Comparison of ENCODE assay signal across 24 cellular contexts in the genomic region with DNA sequence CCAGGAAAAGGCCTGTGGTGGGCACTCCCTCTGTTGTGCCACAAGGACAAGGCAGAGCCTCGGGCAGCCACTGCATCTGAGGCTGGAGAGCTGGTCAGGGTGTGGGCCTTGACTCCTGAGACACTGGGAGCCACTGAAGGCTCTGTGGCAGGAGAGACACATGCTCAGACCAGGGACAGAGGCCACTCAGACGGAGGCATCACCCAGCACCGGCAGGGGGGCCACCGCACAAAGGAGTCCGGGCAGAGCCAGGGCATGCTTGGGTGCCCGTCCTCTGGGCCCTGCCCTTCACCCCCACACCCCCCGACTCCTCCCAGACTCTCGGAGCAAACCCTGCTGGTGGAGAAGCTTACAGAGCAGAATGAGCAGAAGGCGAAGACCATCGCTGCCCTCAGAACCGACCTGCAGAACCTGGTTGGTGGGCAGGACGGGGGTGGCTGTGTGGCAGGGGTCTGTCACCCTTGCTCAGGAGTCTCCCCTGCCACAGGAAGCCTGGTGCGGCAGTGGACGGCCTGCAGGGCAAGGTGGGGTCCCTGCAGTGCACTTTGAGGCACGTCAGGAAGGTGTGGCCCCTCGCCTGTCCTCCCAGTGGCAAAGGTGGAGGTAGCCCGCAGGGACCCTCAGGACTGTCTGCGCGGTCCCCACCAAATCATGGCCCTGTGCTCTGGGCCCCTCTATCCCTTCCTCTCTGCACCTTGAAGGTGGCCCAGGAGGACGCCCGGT. TPM values are rescaled to one million over a fixed set of nuclear protein-coding genes. Genes with fewer than 3 reads are reported as not detected.
DNase-seq lines count a peak whose midpoint lies in the region; ATAC-seq and TF ChIP-seq lines count a peak whose summit lies in the region.
"Had no signal": no experiment of that assay in that cellular context is flagged by ENCODE, and none has a peak within 500 bp of the region (broad histone marks: within the 10 kb centered on the region; RNA-seq: fewer than 3 reads in every experiment).

No MANE protein-coding gene starts in this region.

- H3K27ac ChIP-seq in Peyer's patch = no peak overlapping the region
- H3K27ac ChIP-seq: prostate gland, SK-N-MC had no signal

- intact Hi-C loops in sciatic nerve (cut with DNase I) = no loop called here

- no peak overlapping the region for H3K4me3 ChIP-seq in Peyer's patch
- H3K4me3 ChIP-seq: HAP-1, prostate gland, SK-N-MC had no signal

- H3K27me3 ChIP-seq in Peyer's patch = no peaks in the 10 kb centered on the region

- no peak for TF ChIP-seq POLR2A in Peyer's patch (IDR thresholded peaks at IDR 0.05)

- H3K4me1 ChIP-seq in Peyer's patch = no peaks in the 10 kb centered on the region
- H3K4me1 ChIP-seq: HAP-1, prostate gland had no signal

- peak; percentile 22 for DNase-seq in activated CD4-positive, CD25-positive, alpha-beta regulatory T cell treated with anti-CD3 and anti-CD28 coated beads, Interleukin-2, amount 50 U/mL, for 72 hours
- DNase-seq in activated CD4-positive, CD25-positive, alpha-beta regulatory T cell (lab: John Stamatoyannopoulos, UW) = no peak
- DNase-seq in Peyer's patch = peak in 2 of 3 donors; percentile 31
- DNase-seq in islet precursor cell = peak; percentile 45
- peak; percentile 49 for DNase-seq in sciatic nerve (ENCODE audit: low spot score)
- no peak for DNase-seq in GF-D8 (lab: John Stamatoyannopoulos, UW)
- no peak for DNase-seq in SHP77 treated with DMSO at 0.1 percent for 48 hours (lab: John Stamatoyannopoulos, UW)
- DNase-seq: amniotic stem cell; DMS153; NCI-H1105; NCI-H2107; NCI-H526 treated with DMSO at 0.1 percent for 48 hours; PC-3; stimulated activated CD4-positive, alpha-beta T cell treated with anti-CD3 and anti-CD28 coated beads, Interleukin-12 subunit alpha, Interleukin-12 subunit beta, amount 100 ng/mL, for 4 hours; trophoblast cell had no signal

- H3K9me3 ChIP-seq in Peyer's patch = no peaks in the 10 kb centered on the region
- H3K9me3 ChIP-seq: HAP-1, prostate gland had no signal

- no peak for ATAC-seq in sciatic nerve
- no peak for ATAC-seq in GM19467 (IDR thresholded peaks at IDR 0.05; ENCODE audit: unreplicated experiment)
- ATAC-seq: left lobe of liver; PC-3; stimulated activated memory B cell treated with anti-CD40 and anti-IgM and Interleukin-4, amounts not matched to agents 10 μg/mL and 1 μg/mL and 100 μg/mL, for 72 hours had no signal

- TF ChIP-seq CTCF in Peyer's patch (IDR thresholded peaks at IDR 0.05) = no peak

- H3K36me3 ChIP-seq in Peyer's patch = no peaks in the 10 kb centered on the region
- H3K36me3 ChIP-seq: HAP-1, prostate gland had no signal

RNA-seq across cellular contexts. Expression of a gene that starts 26.0 kb away (rescaled TPM):
- total RNA-seq in Peyer's patch (under 1 TPM in 2 of 4 donors, not detected in 2; 0.27 to 0.83 TPM), sciatic nerve (0.18 TPM)
- total RNA-seq: A172; activated CD4-positive, alpha-beta T cell treated with anti-CD3 and anti-CD28 coated beads, Interleukin-2, amount 10 ng/mL, durations not matched to agents 24 days and 14 days; cerebellum; PC-3 had no signal

RNA-seq across cellular contexts. Expression of a gene that starts 36.2 kb away (rescaled TPM):
- 1 to 10 TPM in 3 of 4 donors, not detected in 1; 2.1 to 6.1 (median 3.7) TPM for total RNA-seq in Peyer's patch
- total RNA-seq in sciatic nerve = not detected
- total RNA-seq: A172; activated CD4-positive, alpha-beta T cell treated with anti-CD3 and anti-CD28 coated beads, Interleukin-2, amount 10 ng/mL, durations not matched to agents 24 days and 14 days; cerebellum had no signal

Comparison
In these comparisons a context has a peak if more than half of its experiments do, and no peak if none do; other contexts are left out.
1. DNase-seq: peak in activated CD4-positive, CD25-positive, alpha-beta regulatory T cell treated with anti-CD3 and anti-CD28 coated beads, Interleukin-2, amount 50 U/mL, for 72 hours (single experiment), Peyer's patch (2 of 3), islet precursor cell (single experiment) and sciatic nerve (single experiment); none in activated CD4-positive, CD25-positive, alpha-beta regulatory T cell (0 of 4), GF-D8 (single experiment) and SHP77 treated with DMSO at 0.1 percent for 48 hours (single experiment).